ENCODE assay signal across 7 cellular contexts in the genomic region with DNA sequence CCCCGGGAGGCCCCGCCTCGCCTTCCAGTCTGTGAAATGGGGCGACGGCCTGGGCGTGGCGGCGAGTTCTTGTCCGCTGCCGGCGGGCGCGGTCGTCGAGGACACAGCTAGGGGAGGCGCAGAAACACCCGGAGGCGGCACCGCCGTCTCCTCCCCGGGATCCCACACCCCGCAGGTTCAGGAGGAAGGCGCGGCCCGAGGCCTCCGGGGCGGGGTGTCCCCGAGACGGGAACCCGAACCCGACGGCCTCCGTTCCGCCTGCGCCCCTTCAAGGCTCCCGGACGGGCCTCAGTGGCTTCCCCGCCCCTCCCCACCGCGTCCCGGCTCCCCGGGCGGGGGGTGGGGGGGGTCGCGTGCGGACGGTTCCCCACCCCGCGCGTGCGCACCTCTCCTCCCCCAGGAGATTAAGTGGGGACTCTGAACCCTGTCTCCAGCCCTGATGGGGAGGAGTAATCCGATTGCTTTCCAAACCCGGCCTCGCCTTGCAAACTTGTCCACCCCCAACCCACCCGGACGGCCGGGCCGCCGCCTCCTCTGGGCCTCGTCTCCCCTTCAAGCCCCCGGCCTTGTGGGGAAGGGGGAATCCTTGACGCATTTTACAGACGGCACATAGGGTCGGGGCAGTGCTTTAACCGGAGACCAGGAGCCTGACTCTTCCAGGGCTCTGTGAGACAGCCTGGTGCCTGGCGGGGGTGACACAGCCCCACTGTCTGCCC. TPM values are rescaled to one million over a fixed set of nuclear protein-coding genes. Genes with fewer than 3 reads are reported as not detected.
DNase-seq lines count a peak whose midpoint lies in the region; ATAC-seq and TF ChIP-seq lines count a peak whose summit lies in the region.

No MANE protein-coding gene starts in this region.

- H3K4me3 ChIP-seq in GM23338 (peak overlapping the region; percentile 61), SK-N-MC (peak overlapping the region; percentile 74), psoas muscle (peak overlapping the region; percentile 18)

- H3K27ac ChIP-seq in GM23338 (ENCODE audit: low read depth) (no peak overlapping the region; the same call in 1 of the 2 replicates), SK-N-MC (peak overlapping the region; percentile 99), epithelial cell of prostate (peak overlapping the region; percentile 49), psoas muscle (no peak overlapping the region)

- no peaks in the 10 kb centered on the region; the same call in 2 of the 3 replicates for H3K9me3 Mint-ChIP-seq in GM23338

- DNase-seq in GM23338 (ENCODE audit: low spot score) (peak; percentile 59), SK-N-MC (ENCODE audit: low read depth, low spot score) (no peak), epithelial cell of prostate (ENCODE audit: low read depth, low spot score) (no peak), psoas muscle (no peak), NCI-H2171 treated with DMSO at 0.1 percent for 48 hours (lab: John Stamatoyannopoulos, UW) (no peak), retina (no peak), HK-2 (ENCODE audit: unreplicated experiment) (no peak)

- peaks cover 13% of the 10 kb centered on the region; the same call in 1 of the 2 replicates for H3F3A ChIP-seq in GM23338 (replicated peaks; ENCODE audit: low read depth)

- H3K9ac ChIP-seq in SK-N-MC (ENCODE audit: insufficient read length) = peak overlapping the region; percentile 85

- H3K4me1 ChIP-seq in GM23338 (ENCODE audit: insufficient read depth) = peaks cover 13% of the 10 kb centered on the region; the same call in 1 of the 2 replicates
- peaks cover 3% of the 10 kb centered on the region for H3K4me1 ChIP-seq in psoas muscle

- ATAC-seq in GM23338 (peak; percentile 48), psoas muscle (peak in 1 of 4 donors; percentile 21)

- H4K20me1 ChIP-seq in GM23338 (replicated peaks; ENCODE audit: insufficient read depth) = no peaks in the 10 kb centered on the region

- H3K9me3 ChIP-seq in SK-N-MC (ENCODE audit: low read depth, low read length) = no peaks in the 10 kb centered on the region
- H3K9me3 ChIP-seq in psoas muscle = no peaks in the 10 kb centered on the region

- H3K4me2 ChIP-seq in GM23338 = peak overlapping the region; percentile 89

- peaks cover 27% of the 10 kb centered on the region for H3K27me3 Mint-ChIP-seq in GM23338 (ENCODE audit: insufficient read depth, low read depth, poor library complexity)

- H3K4me3 Mint-ChIP-seq in GM23338 = peak overlapping the region; percentile 61

- peaks cover 19% of the 10 kb centered on the region for H3K27me3 ChIP-seq in GM23338 (ENCODE audit: insufficient read depth)
- peaks cover 0 to 40% (median 16%) of the 10 kb centered on the region in 3 donors for H3K27me3 ChIP-seq in psoas muscle (ENCODE audit: insufficient read depth in 3 of 3, low read length in 2 of 3)

- 10 to 13% (median 10%) methylated on average over 53 to 66 of the region's 66 CpGs for WGBS in psoas muscle, 3 donors

- intact Hi-C loops in psoas muscle (cut with DNase I) = no loop called here

- H3K27ac Mint-ChIP-seq in GM23338 = 0 out of 2 replicates have a peak overlapping the region, but pooled peaks have one; percentile 52

- no peaks in the 10 kb centered on the region for H3K36me3 Mint-ChIP-seq in GM23338 (ENCODE audit: low read depth)

- TF ChIP-seq CTCF in GM23338 (conservative IDR thresholded peaks at IDR 0.05; ENCODE audit: low read depth in 2 of 2) (no peak), psoas muscle (IDR thresholded peaks at IDR 0.05) (no peak)

- no peaks in the 10 kb centered on the region for H3K79me2 ChIP-seq in GM23338 (replicated peaks; ENCODE audit: insufficient read depth)

- H3K4me1 Mint-ChIP-seq in GM23338 = peaks cover 16% of the 10 kb centered on the region

- peak overlapping the region; percentile 98 for H2AFZ ChIP-seq in GM23338

- H3K36me3 ChIP-seq in GM23338 (ENCODE audit: insufficient read depth) = no peaks in the 10 kb centered on the region
- H3K36me3 ChIP-seq in SK-N-MC (ENCODE audit: insufficient read depth, low read length) = no peaks in the 10 kb centered on the region
- no peaks in the 10 kb centered on the region for H3K36me3 ChIP-seq in psoas muscle (ENCODE audit: insufficient read depth in 1 of 2, low read depth in 1 of 2)

- no peaks in the 10 kb centered on the region for H3K9me2 ChIP-seq in GM23338 (ENCODE audit: insufficient read depth)

TF ChIP-seq in GM23338, 12 proteins besides CTCF, POLR2A, EP300 and RAD21 (continues in another document):
- TF ChIP-seq NANOG (IDR thresholded peaks at IDR 0.05; ENCODE audit: borderline replicate concordance) = no peak
- TF ChIP-seq STAT1 (IDR thresholded peaks at IDR 0.05; ENCODE audit: unreplicated experiment) = no peak
- TF ChIP-seq, protein P1, sequence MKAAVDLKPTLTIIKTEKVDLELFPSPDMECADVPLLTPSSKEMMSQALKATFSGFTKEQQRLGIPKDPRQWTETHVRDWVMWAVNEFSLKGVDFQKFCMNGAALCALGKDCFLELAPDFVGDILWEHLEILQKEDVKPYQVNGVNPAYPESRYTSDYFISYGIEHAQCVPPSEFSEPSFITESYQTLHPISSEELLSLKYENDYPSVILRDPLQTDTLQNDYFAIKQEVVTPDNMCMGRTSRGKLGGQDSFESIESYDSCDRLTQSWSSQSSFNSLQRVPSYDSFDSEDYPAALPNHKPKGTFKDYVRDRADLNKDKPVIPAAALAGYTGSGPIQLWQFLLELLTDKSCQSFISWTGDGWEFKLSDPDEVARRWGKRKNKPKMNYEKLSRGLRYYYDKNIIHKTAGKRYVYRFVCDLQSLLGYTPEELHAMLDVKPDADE (IDR thresholded peaks at IDR 0.05) = no peak
- TF ChIP-seq ZNF331 (CRISPR knock-in tag; IDR thresholded peaks at IDR 0.05; ENCODE audit: low read depth) = no peak
- TF ChIP-seq, protein P2, sequence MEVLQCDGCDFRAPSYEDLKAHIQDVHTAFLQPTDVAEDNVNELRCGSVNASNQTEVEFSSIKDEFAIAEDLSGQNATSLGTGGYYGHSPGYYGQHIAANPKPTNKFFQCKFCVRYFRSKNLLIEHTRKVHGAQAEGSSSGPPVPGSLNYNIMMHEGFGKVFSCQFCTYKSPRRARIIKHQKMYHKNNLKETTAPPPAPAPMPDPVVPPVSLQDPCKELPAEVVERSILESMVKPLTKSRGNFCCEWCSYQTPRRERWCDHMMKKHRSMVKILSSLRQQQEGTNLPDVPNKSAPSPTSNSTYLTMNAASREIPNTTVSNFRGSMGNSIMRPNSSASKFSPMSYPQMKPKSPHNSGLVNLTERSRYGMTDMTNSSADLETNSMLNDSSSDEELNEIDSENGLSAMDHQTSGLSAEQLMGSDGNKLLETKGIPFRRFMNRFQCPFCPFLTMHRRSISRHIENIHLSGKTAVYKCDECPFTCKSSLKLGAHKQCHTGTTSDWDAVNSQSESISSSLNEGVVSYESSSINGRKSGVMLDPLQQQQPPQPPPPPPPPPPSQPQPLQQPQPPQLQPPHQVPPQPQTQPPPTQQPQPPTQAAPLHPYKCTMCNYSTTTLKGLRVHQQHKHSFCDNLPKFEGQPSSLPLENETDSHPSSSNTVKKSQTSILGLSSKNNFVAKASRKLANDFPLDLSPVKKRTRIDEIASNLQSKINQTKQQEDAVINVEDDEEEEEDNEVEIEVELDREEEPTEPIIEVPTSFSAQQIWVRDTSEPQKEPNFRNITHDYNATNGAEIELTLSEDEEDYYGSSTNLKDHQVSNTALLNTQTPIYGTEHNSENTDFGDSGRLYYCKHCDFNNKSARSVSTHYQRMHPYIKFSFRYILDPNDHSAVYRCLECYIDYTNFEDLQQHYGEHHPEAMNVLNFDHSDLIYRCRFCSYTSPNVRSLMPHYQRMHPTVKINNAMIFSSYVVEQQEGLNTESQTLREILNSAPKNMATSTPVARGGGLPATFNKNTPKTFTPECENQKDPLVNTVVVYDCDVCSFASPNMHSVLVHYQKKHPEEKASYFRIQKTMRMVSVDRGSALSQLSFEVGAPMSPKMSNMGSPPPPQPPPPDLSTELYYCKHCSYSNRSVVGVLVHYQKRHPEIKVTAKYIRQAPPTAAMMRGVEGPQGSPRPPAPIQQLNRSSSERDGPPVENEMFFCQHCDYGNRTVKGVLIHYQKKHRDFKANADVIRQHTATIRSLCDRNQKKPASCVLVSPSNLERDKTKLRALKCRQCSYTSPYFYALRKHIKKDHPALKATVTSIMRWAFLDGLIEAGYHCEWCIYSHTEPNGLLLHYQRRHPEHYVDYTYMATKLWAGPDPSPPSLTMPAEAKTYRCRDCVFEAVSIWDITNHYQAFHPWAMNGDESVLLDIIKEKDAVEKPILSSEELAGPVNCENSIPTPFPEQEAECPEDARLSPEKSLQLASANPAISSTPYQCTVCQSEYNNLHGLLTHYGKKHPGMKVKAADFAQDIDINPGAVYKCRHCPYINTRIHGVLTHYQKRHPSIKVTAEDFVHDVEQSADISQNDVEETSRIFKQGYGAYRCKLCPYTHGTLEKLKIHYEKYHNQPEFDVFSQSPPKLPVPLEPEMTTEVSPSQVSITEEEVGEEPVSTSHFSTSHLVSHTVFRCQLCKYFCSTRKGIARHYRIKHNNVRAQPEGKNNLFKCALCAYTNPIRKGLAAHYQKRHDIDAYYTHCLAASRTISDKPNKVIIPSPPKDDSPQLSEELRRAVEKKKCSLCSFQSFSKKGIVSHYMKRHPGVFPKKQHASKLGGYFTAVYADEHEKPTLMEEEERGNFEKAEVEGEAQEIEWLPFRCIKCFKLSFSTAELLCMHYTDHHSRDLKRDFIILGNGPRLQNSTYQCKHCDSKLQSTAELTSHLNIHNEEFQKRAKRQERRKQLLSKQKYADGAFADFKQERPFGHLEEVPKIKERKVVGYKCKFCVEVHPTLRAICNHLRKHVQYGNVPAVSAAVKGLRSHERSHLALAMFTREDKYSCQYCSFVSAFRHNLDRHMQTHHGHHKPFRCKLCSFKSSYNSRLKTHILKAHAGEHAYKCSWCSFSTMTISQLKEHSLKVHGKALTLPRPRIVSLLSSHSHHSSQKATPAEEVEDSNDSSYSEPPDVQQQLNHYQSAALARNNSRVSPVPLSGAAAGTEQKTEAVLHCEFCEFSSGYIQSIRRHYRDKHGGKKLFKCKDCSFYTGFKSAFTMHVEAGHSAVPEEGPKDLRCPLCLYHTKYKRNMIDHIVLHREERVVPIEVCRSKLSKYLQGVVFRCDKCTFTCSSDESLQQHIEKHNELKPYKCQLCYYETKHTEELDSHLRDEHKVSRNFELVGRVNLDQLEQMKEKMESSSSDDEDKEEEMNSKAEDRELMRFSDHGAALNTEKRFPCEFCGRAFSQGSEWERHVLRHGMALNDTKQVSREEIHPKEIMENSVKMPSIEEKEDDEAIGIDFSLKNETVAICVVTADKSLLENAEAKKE (CRISPR knock-in tag; IDR thresholded peaks at IDR 0.05) = no peak
- TF ChIP-seq POLR2AphosphoS5 (IDR thresholded peaks at IDR 0.05; ENCODE audit: low read depth) = no peak

RNA-seq across cellular contexts. Expression of a gene that starts 35.3 kb away (rescaled TPM):
- 73.0 and 95.9 TPM in 2 replicates for total RNA-seq in GM23338 (2014; rRNA removed; shearing (Covaris generic))
- 17.3 and 20.4 TPM in 2 replicates for polyA plus RNA-seq in GM23338 (2016; fragmentation: Nextera tagmentation; extraction: Ambion mirVana)
- 100 to 1,000 TPM in 2 of 4 donors, 10 to 100 TPM in 2; 48.1 to 126 (median 98.0) TPM for total RNA-seq in psoas muscle
- polyA plus RNA-seq in psoas muscle = 10 to 100 TPM; 22.7 to 74.4 (median 36.6) TPM

RNA-seq across cellular contexts. Expression of a gene that starts 47.5 kb away (rescaled TPM):
- total RNA-seq in GM23338 (2014; rRNA removed; shearing (Covaris generic)) = 24.1 and 26.1 TPM in 2 replicates
- polyA plus RNA-seq in GM23338 (2016; fragmentation: Nextera tagmentation; extraction: Ambion mirVana) (7.6 and 8.7 TPM in 2 replicates), psoas muscle (10 to 100 TPM in 1 of 3 donors, 1 to 10 TPM in 2; 6.0 to 14.3 (median 8.2) TPM)
- total RNA-seq in psoas muscle = 10 to 100 TPM; 11.6 to 17.7 (median 15.8) TPM

Comparison
In these comparisons a context has a peak if more than half of its experiments do, and no peak if none do; other contexts are left out.
1. H3K27ac ChIP-seq: peak in SK-N-MC (single experiment) and epithelial cell of prostate (single experiment); none in GM23338 (single experiment) and psoas muscle (single experiment).
2. H3K4me3 ChIP-seq: peak in every context shown above with its lines; median percentile 74 in SK-N-MC; 61 in GM23338; 18 in psoas muscle.